Comparison of ENCODE assay signal across 8 cellular contexts in the genomic region with DNA sequence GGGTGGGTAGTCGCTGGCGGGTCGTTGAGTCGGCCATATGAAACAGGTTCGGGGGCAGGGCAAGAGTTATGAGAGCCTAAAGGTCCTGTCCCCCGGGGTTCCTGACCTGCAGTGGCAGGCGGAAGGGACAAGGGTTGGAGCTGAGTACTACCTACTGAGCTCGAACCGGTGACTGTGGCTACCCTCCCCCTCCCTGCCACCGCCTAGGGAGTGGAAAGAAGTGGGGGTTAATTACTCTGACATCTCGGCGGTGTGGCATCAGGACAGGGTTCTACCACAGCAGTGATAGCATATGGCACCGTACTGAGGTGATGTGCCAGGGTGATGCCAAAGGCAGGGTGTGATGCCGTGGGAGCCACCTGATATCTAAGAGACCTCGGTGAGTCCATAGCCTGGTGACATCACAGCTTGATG. TPM values are rescaled to one million over a fixed set of nuclear protein-coding genes. Genes with fewer than 3 reads are reported as not detected.
DNase-seq lines count a peak whose midpoint lies in the region; ATAC-seq and TF ChIP-seq lines count a peak whose summit lies in the region.

No MANE protein-coding gene starts in this region.

- H2AFZ ChIP-seq in MM.1S (ENCODE audit: low read length) = peak overlapping the region; percentile 64

- no peak for DNase-seq in activated T-cell treated with anti-CD3 and anti-CD28 coated beads, Interleukin-2, amount 50 U/mL, for 4 hours
- DNase-seq in activated T-cell treated with anti-CD3 and anti-CD28 coated beads, Interleukin-2, amount 50 U/mL, for 1 hour = no peak
- DNase-seq in HAP-1 (ENCODE audit: low spot score in 2 of 2) (no peak), MM.1S (peak; percentile 23), dorsolateral prefrontal cortex (peak in 1 of 10 donors; percentile 25)
- no peak for DNase-seq in activated effector memory CD4-positive, alpha-beta T cell treated with Interleukin-2 at 50 U/mL for 16 hours
- DNase-seq in T-helper 2 cell treated with Interferon-gamma antibody and Interleukin-4, amounts not matched to agents 5 μg/mL and 100 μg/mL, for 36 hours (ENCODE audit: low spot score) = no peak

- H3K4me2 ChIP-seq in MM.1S (ENCODE audit: low read depth, low read length) = peak overlapping the region; percentile 31

- peaks cover 4% of the 10 kb centered on the region for H3F3A ChIP-seq in MM.1S (ENCODE audit: insufficient read depth, low read length)

- peak; percentile 33 to 35 for ATAC-seq in activated T-cell treated with anti-CD3 and anti-CD28 coated beads, Interleukin-2, amount 50 U/mL, for 4 hours

- H3K9ac ChIP-seq in MM.1S (ENCODE audit: low read length) = peak overlapping the region; percentile 43; the same call in 1 of the 2 replicates

- H3K27ac ChIP-seq in MM.1S (ENCODE audit: low read length) = peak overlapping the region; percentile 15; the same call in 1 of the 2 replicates
- H3K27ac ChIP-seq in dorsolateral prefrontal cortex = peak overlapping the region in 26 of 59 donors; percentile 16 to 87 (median 64)
- peak overlapping the region; percentile 72 for H3K27ac ChIP-seq in muscle layer of duodenum (ENCODE audit: low read length)

- H3K9me3 ChIP-seq in HAP-1 (no peaks in the 10 kb centered on the region), MM.1S (replicated peaks; ENCODE audit: insufficient read depth, low read length) (no peaks in the 10 kb centered on the region), muscle layer of duodenum (ENCODE audit: control insufficient read depth in 1 of 2, low read length in 2 of 2) (no peaks in the 10 kb centered on the region)

- no peaks in the 10 kb centered on the region for H3K9me2 ChIP-seq in MM.1S (replicated peaks; ENCODE audit: insufficient read depth, low read length)

- no peaks in the 10 kb centered on the region for H3K9me3 Mint-ChIP-seq in activated T-cell treated with anti-CD3 and anti-CD28 coated beads, Interleukin-2, amount 50 U/mL, for 4 hours
- no peaks in the 10 kb centered on the region for H3K9me3 Mint-ChIP-seq in T-helper 2 cell treated with Interferon-gamma antibody and Interleukin-4, amounts not matched to agents 5 μg/mL and 100 μg/mL, for 36 hours

- no peaks in the 10 kb centered on the region for H3K36me3 Mint-ChIP-seq in activated T-cell treated with anti-CD3 and anti-CD28 coated beads, Interleukin-2, amount 50 U/mL, for 4 hours (ENCODE audit: insufficient read depth)
- H3K36me3 Mint-ChIP-seq in T-helper 2 cell treated with Interferon-gamma antibody and Interleukin-4, amounts not matched to agents 5 μg/mL and 100 μg/mL, for 36 hours (ENCODE audit: low read depth) = no peaks in the 10 kb centered on the region

- H3K27me3 ChIP-seq in HAP-1 (ENCODE audit: low read depth) (no peaks in the 10 kb centered on the region), MM.1S (replicated peaks; ENCODE audit: insufficient read depth, low read length) (no peaks in the 10 kb centered on the region), dorsolateral prefrontal cortex (peaks cover 0 to 19% (median 0%) of the 10 kb centered on the region in 45 donors), muscle layer of duodenum (ENCODE audit: low read depth, low read length) (no peaks in the 10 kb centered on the region)

- no peaks in the 10 kb centered on the region for H3K27me3 Mint-ChIP-seq in activated T-cell treated with anti-CD3 and anti-CD28 coated beads, Interleukin-2, amount 50 U/mL, for 4 hours (ENCODE audit: low read depth)
- H3K27me3 Mint-ChIP-seq in T-helper 2 cell treated with Interferon-gamma antibody and Interleukin-4, amounts not matched to agents 5 μg/mL and 100 μg/mL, for 36 hours (ENCODE audit: low read depth) = no peaks in the 10 kb centered on the region

- in situ Hi-C loops in HAP-1 (cut with MboI; ENCODE audit: low sequenced_read_pairs) = no loop called here

- H4K20me1 ChIP-seq in MM.1S (ENCODE audit: insufficient read depth, low read length) = no peaks in the 10 kb centered on the region

- intact Hi-C loops in dorsolateral prefrontal cortex (cut with DNase I) = loop anchor here in 1 of 2 donors (10.0 kb wide), 1 partner anchor 267 kb away; a partner anchor contains a TSS

- no peak for TF ChIP-seq CTCF in MM.1S (IDR thresholded peaks at IDR 0.05; ENCODE audit: low read length)
- TF ChIP-seq CTCF in dorsolateral prefrontal cortex (IDR thresholded peaks at IDR 0.05 in 54 of 56, conservative IDR thresholded peaks at IDR 0.05 in 2 of 56; ENCODE audit: low read depth in 1 of 56, partially characterized antibody in 56 of 56) = no peak

- H3K4me1 ChIP-seq in HAP-1 (peaks cover 8% of the 10 kb centered on the region), MM.1S (ENCODE audit: low read length) (no peaks in the 10 kb centered on the region), muscle layer of duodenum (ENCODE audit: control insufficient read depth in 1 of 2, insufficient read depth in 2 of 2, low read length in 2 of 2) (peaks cover 0 to 3% of the 10 kb centered on the region in 2 donors)

- no peak overlapping the region for H3K27ac Mint-ChIP-seq in T-helper 2 cell treated with Interferon-gamma antibody and Interleukin-4, amounts not matched to agents 5 μg/mL and 100 μg/mL, for 36 hours

- peaks cover 14% of the 10 kb centered on the region for H3K36me3 ChIP-seq in HAP-1 (replicated peaks)
- no peaks in the 10 kb centered on the region for H3K36me3 ChIP-seq in MM.1S (replicated peaks; ENCODE audit: insufficient read depth, low read length)
- H3K36me3 ChIP-seq in muscle layer of duodenum (ENCODE audit: control insufficient read depth in 1 of 2, insufficient read depth in 2 of 2, low read length in 2 of 2) = peaks cover 4 to 7% of the 10 kb centered on the region in 2 donors

- H3K4me3 ChIP-seq in HAP-1 = peak overlapping the region; percentile 69
- H3K4me3 ChIP-seq in MM.1S (ENCODE audit: low read length) = peak overlapping the region; percentile 73
- peak overlapping the region; percentile 41 to 80 (median 66) for H3K4me3 ChIP-seq in dorsolateral prefrontal cortex
- H3K4me3 ChIP-seq in muscle layer of duodenum (ENCODE audit: low read depth in 1 of 2, low read length in 2 of 2) = peak overlapping the region; percentile 80 to 86

- peaks cover 10% of the 10 kb centered on the region for H3K4me1 Mint-ChIP-seq in activated T-cell treated with anti-CD3 and anti-CD28 coated beads, Interleukin-2, amount 50 U/mL, for 4 hours (ENCODE audit: low read depth)
- H3K4me1 Mint-ChIP-seq in T-helper 2 cell treated with Interferon-gamma antibody and Interleukin-4, amounts not matched to agents 5 μg/mL and 100 μg/mL, for 36 hours (ENCODE audit: low read depth) = peaks cover 12% of the 10 kb centered on the region

- no peak overlapping the region for H3K4me3 Mint-ChIP-seq in activated T-cell treated with anti-CD3 and anti-CD28 coated beads, Interleukin-2, amount 50 U/mL, for 4 hours
- H3K4me3 Mint-ChIP-seq in T-helper 2 cell treated with Interferon-gamma antibody and Interleukin-4, amounts not matched to agents 5 μg/mL and 100 μg/mL, for 36 hours = no peak overlapping the region

- H3K79me2 ChIP-seq in MM.1S (ENCODE audit: low read length) = peaks cover 46% of the 10 kb centered on the region

RNA-seq across cellular contexts. Expression of a gene that starts 0.3 kb away (rescaled TPM):
- 10 to 100 TPM in 2 of 3 donors, 1 to 10 TPM in 1; 8.2 to 12.0 (median 11.9) TPM for total RNA-seq in activated T-cell treated with anti-CD3 and anti-CD28 coated beads, Interleukin-2, amount 50 U/mL, for 4 hours
- 10 to 100 TPM in 21 of 120 experiments, 1 to 10 TPM in 99; 5.0 to 15.7 (median 7.7) TPM for total RNA-seq in dorsolateral prefrontal cortex

RNA-seq across cellular contexts. Expression of a gene that starts 0.5 kb away (rescaled TPM):
- total RNA-seq in activated T-cell treated with anti-CD3 and anti-CD28 coated beads, Interleukin-2, amount 50 U/mL, for 4 hours = 10 to 100 TPM; 36.0 to 48.4 (median 47.4) TPM
- 10 to 100 TPM; 31.0 to 78.3 (median 56.5) TPM for total RNA-seq in dorsolateral prefrontal cortex

RNA-seq across cellular contexts. Expression of a gene that starts 47.0 kb away (rescaled TPM):
- under 1 TPM in 1 of 3 donors, not detected in 2; 0.57 TPM for total RNA-seq in activated T-cell treated with anti-CD3 and anti-CD28 coated beads, Interleukin-2, amount 50 U/mL, for 4 hours
- 1 to 10 TPM in 60 of 120 experiments, under 1 TPM in 53, not detected in 7; 0.16 to 5.1 (median 1.1) TPM for total RNA-seq in dorsolateral prefrontal cortex
